ENCODE assay signal across 11 cellular contexts in the genomic region with DNA sequence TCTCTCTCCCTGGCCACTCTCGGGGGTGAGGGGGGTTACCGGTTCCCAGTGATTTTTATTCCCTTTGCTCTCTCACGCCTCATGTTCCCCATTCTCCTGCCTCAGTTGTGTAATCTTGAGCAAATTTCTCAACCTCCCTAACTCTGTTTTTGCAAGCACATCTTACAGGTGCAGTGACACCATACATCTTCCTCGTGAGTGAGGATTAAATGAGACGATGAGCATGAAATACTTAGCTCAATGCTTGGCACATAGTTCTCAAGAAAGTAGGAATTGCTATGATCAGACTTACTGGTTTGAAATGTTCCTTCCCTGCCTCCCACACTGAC. TPM values are rescaled to one million over a fixed set of nuclear protein-coding genes. Genes with fewer than 3 reads are reported as not detected.
DNase-seq lines count a peak whose midpoint lies in the region; ATAC-seq and TF ChIP-seq lines count a peak whose summit lies in the region.
"Had no signal": no experiment of that assay in that cellular context is flagged by ENCODE, and none has a peak within 500 bp of the region (broad histone marks: within the 10 kb centered on the region; RNA-seq: fewer than 3 reads in every experiment).

No MANE protein-coding gene starts in this region.

- intact Hi-C loops in breast epithelium (cut with DNase I; ENCODE audit: low total_unique reads) (no loop called here), MCF 10A (cut with micrococcal nuclease) (no loop called here), uterus (cut with DNase I; ENCODE audit: low total_unique reads) (no loop called here)

- TF ChIP-seq POLR2A in breast epithelium (IDR thresholded peaks at IDR 0.05) (no peak), uterus (IDR thresholded peaks at IDR 0.05) (no peak)

- H3K27me3 Mint-ChIP-seq in MCF 10A (ENCODE audit: insufficient read depth, unreplicated experiment) (peaks cover 30% of the 10 kb centered on the region), naive B cell (peaks cover 41 to 55% (median 50%) of the 10 kb centered on the region in 3 donors)
- H3K27me3 Mint-ChIP-seq in activated naive CD8-positive, alpha-beta T cell treated with anti-CD3 and anti-CD28 coated beads, Interleukin-2, amount 50 U/mL, for 24 hours, result no peaks in the 10 kb centered on the region

- DNase-seq in breast epithelium (ENCODE audit: low spot score in 2 of 2), result no peak
- no peak for DNase-seq in MCF 10A (ENCODE audit: unreplicated experiment)
- no peak for DNase-seq in activated naive CD8-positive, alpha-beta T cell treated with anti-CD3 and anti-CD28 coated beads, Interleukin-2, amount 50 U/mL, for 24 hours
- no peak for DNase-seq in naive B cell
- no peak for DNase-seq in uterus
- no peak for DNase-seq in hepatic stellate cell (ENCODE audit: low spot score)
- DNase-seq: NCI-H2081 treated with DMSO at 0.1 percent for 48 hours had no signal

- no peaks in the 10 kb centered on the region for H3K4me1 ChIP-seq in breast epithelium
- H3K4me1 ChIP-seq in uterus, result no peaks in the 10 kb centered on the region

- H3K36me3 ChIP-seq in breast epithelium, result no peaks in the 10 kb centered on the region
- H3K36me3 ChIP-seq in uterus, result no peaks in the 10 kb centered on the region

- POLR2A ChIA-PET in MCF 10A (lab: Yijun Ruan, JAX), result interaction anchor here (0.5 kb wide), 1 partner anchor 33 kb away, joined by 4 read pairs; no protein-coding TSS in a partner anchor

- BruUV-seq in MCF 10A (replicated peaks; lab: Mats Ljungman, UMichigan), result no TSS peak

- H3K4me3 ChIP-seq in breast epithelium (peak overlapping the region in 2 of 3 donors; percentile 36 to 63), uterus (peak overlapping the region; percentile 20 to 32)

- H3K4me1 Mint-ChIP-seq in MCF 10A (ENCODE audit: insufficient read depth, unreplicated experiment) (peaks cover 30% of the 10 kb centered on the region), naive B cell (peaks cover 24 to 28% (median 25%) of the 10 kb centered on the region in 3 donors)
- peaks cover 50% of the 10 kb centered on the region for H3K4me1 Mint-ChIP-seq in activated naive CD8-positive, alpha-beta T cell treated with anti-CD3 and anti-CD28 coated beads, Interleukin-2, amount 50 U/mL, for 24 hours

- H3K27ac Mint-ChIP-seq in MCF 10A (ENCODE audit: low read depth, unreplicated experiment), result no peak overlapping the region
- H3K27ac Mint-ChIP-seq in activated naive CD8-positive, alpha-beta T cell treated with anti-CD3 and anti-CD28 coated beads, Interleukin-2, amount 50 U/mL, for 24 hours, result peak overlapping the region; percentile 99
- H3K27ac Mint-ChIP-seq in naive B cell, result peak overlapping the region in 3 of 6 donors; percentile 6 to 33 (median 15)

- peaks cover 0 to 6% of the 10 kb centered on the region in 2 donors for H3K27me3 ChIP-seq in breast epithelium
- H3K27me3 ChIP-seq in uterus, result no peaks in the 10 kb centered on the region

- no peak for ATAC-seq in activated naive CD8-positive, alpha-beta T cell treated with anti-CD3 and anti-CD28 coated beads, Interleukin-2, amount 50 U/mL, for 24 hours
- ATAC-seq in naive B cell (ENCODE audit: low read depth in 2 of 2) (no peak), HG03460 (IDR thresholded peaks at IDR 0.05; ENCODE audit: unreplicated experiment) (no peak), HG02798 (IDR thresholded peaks at IDR 0.05; ENCODE audit: poor library complexity, unreplicated experiment) (no peak)

- H3K9me3 ChIP-seq in breast epithelium (no peaks in the 10 kb centered on the region), uterus (no peaks in the 10 kb centered on the region)

- H3K27ac ChIP-seq in breast epithelium (peak overlapping the region in 1 of 2 donors; percentile 35), uterus (peak overlapping the region; percentile 40)
- H3K27ac ChIP-seq: C4-2B had no signal

- H3K36me3 Mint-ChIP-seq in MCF 10A (ENCODE audit: insufficient read depth, unreplicated experiment) (no peaks in the 10 kb centered on the region), naive B cell (peaks cover 0 to 9% of the 10 kb centered on the region in 2 donors)
- peaks cover 31% of the 10 kb centered on the region for H3K36me3 Mint-ChIP-seq in activated naive CD8-positive, alpha-beta T cell treated with anti-CD3 and anti-CD28 coated beads, Interleukin-2, amount 50 U/mL, for 24 hours (ENCODE audit: low read depth)

- H3K4me3 Mint-ChIP-seq in MCF 10A (ENCODE audit: unreplicated experiment) (no peak overlapping the region), naive B cell (peak overlapping the region in 6 of 8 donors; percentile 54 to 94 (median 76))
- H3K4me3 Mint-ChIP-seq in activated naive CD8-positive, alpha-beta T cell treated with anti-CD3 and anti-CD28 coated beads, Interleukin-2, amount 50 U/mL, for 24 hours, result peak overlapping the region; percentile 93

- CTCF ChIA-PET in MCF 10A (lab: Yijun Ruan, JAX), result no interaction called here

- TF ChIP-seq CTCF in breast epithelium (IDR thresholded peaks at IDR 0.05) (no peak), MCF 10A (IDR thresholded peaks at IDR 0.05; ENCODE audit: unreplicated experiment) (no peak), uterus (IDR thresholded peaks at IDR 0.05) (no peak)

- H3K9me3 Mint-ChIP-seq in MCF 10A (ENCODE audit: unreplicated experiment) (no peaks in the 10 kb centered on the region), naive B cell (no peaks in the 10 kb centered on the region)
- H3K9me3 Mint-ChIP-seq in activated naive CD8-positive, alpha-beta T cell treated with anti-CD3 and anti-CD28 coated beads, Interleukin-2, amount 50 U/mL, for 24 hours, result peaks cover 3% of the 10 kb centered on the region

RNA-seq across cellular contexts. Expression of a gene that starts 2.0 kb away (rescaled TPM):
- total RNA-seq in breast epithelium (under 1 TPM in 1 of 3 donors, not detected in 2; 0.59 TPM), MCF 10A (2022) (0.98 and 2.7 TPM in 2 replicates), uterus (not detected)
- under 1 TPM in 2 of 6 donors, not detected in 4; 0.38 to 0.52 TPM for polyA plus RNA-seq in naive B cell (ENCODE audit: low read depth in 6 of 6)
- total RNA-seq: SK-MEL-5 had no signal

RNA-seq across cellular contexts. Expression of a gene that starts 18.8 kb away (rescaled TPM):
- total RNA-seq in breast epithelium (100 to 1,000 TPM; 205 to 227 (median 213) TPM), MCF 10A (2022) (419 and 450 TPM in 2 replicates), uterus (100 to 1,000 TPM in 3 of 4 donors, 10 to 100 TPM in 1; 91.7 to 176 (median 166) TPM)
- polyA plus RNA-seq in naive B cell (ENCODE audit: low read depth in 6 of 6), result 100 to 1,000 TPM; 247 to 350 (median 302) TPM
